In the genomic region with DNA sequence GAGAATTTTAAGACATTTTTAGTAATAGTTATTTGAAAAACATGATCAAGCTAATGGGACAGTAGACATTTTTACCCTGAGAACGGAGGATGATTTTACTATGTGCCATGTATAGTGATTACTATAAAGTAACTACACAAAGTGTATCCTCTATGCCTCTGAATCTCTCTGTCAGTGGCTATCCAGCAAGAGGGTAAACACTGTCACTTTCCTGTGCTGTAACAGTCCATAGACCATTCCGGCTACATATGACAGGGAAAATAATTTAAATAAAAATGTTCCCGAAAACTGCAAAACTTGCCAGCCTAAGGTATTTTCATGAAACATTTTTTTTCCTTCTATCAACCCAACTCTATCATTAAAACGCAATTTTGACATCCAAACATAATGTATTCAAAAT, we compare ENCODE assay signal across 1 cellular context.
A peak's percentile ranks its signal among the peaks of the same experiment; 100 is the strongest.
TF ChIP-seq lines count a peak whose summit lies in the region.

No MANE protein-coding gene starts in this region.

TF ChIP-seq in HepG2, 621 proteins besides CTCF, POLR2A, EP300 and RAD21 (continued from another document and continues in another):
- TF ChIP-seq CBX5 (CRISPR knock-in tag; IDR thresholded peaks at IDR 0.05; ENCODE audit: borderline replicate concordance) (no peak), HNF4G (IDR thresholded peaks at IDR 0.05; ENCODE audit: borderline replicate concordance, low read depth, low read length) (no peak), HNF4G (CRISPR knock-in tag; IDR thresholded peaks at IDR 0.05; ENCODE audit: borderline replicate concordance, low read depth) (no peak), SYNCRIP (IDR thresholded peaks at IDR 0.05; ENCODE audit: insufficient read depth, low read depth, low read length) (no peak), ASH2L (IDR thresholded peaks at IDR 0.05; ENCODE audit: insufficient read length, low read depth, low read length) (no peak), NFIC (IDR thresholded peaks at IDR 0.05; ENCODE audit: low read length) (no peak), THAP11 (CRISPR knock-in tag; IDR thresholded peaks at IDR 0.05) (no peak), ZNF275 (CRISPR knock-in tag; IDR thresholded peaks at IDR 0.05; ENCODE audit: borderline replicate concordance) (no peak), ZNF550 (CRISPR knock-in tag; IDR thresholded peaks at IDR 0.05; ENCODE audit: borderline replicate concordance) (no peak), GATA4 (IDR thresholded peaks at IDR 0.05; ENCODE audit: borderline replicate concordance, low read depth) (no peak), FUBP1 (CRISPR knock-in tag; IDR thresholded peaks at IDR 0.05; ENCODE audit: borderline replicate concordance) (no peak), HOMEZ (CRISPR knock-in tag; IDR thresholded peaks at IDR 0.05; ENCODE audit: low read depth) (peak; percentile 79; the same call in 1 of the 2 replicates), SNAPC2 (CRISPR knock-in tag; IDR thresholded peaks at IDR 0.05) (no peak), ARNT2 (CRISPR knock-in tag; IDR thresholded peaks at IDR 0.05; ENCODE audit: low read depth) (no peak), ZNF484 (CRISPR knock-in tag; IDR thresholded peaks at IDR 0.05; ENCODE audit: borderline replicate concordance, low read depth) (no peak), ZNF644 (CRISPR knock-in tag; IDR thresholded peaks at IDR 0.05; ENCODE audit: low read depth) (no peak), ZNF720 (CRISPR knock-in tag; IDR thresholded peaks at IDR 0.05) (no peak), CCAR2 (optimal IDR thresholded peaks at IDR 0.05; ENCODE audit: low read depth, low read length) (no peak), FOXA3 (CRISPR knock-in tag; IDR thresholded peaks at IDR 0.05) (peak; percentile 73), HOXA9 (CRISPR knock-in tag; IDR thresholded peaks at IDR 0.05; ENCODE audit: borderline replicate concordance) (no peak), ZBTB43 (CRISPR knock-in tag; conservative IDR thresholded peaks at IDR 0.05) (no peak), PREB (CRISPR knock-in tag; IDR thresholded peaks at IDR 0.05) (no peak), PRPF4 (IDR thresholded peaks at IDR 0.05; ENCODE audit: low read depth, low read length, poor library complexity, severe bottlenecking) (no peak), MAFF (IDR thresholded peaks at IDR 0.05; ENCODE audit: low read depth, low read length) (no peak), ELF3 (CRISPR knock-in tag; IDR thresholded peaks at IDR 0.05) (0 out of 2 replicates have a peak, but pooled peaks have one; percentile 20), ARID4A (CRISPR knock-in tag; IDR thresholded peaks at IDR 0.05; ENCODE audit: borderline replicate concordance) (no peak), NFYB (CRISPR knock-in tag; IDR thresholded peaks at IDR 0.05) (no peak), ISX (CRISPR knock-in tag; conservative IDR thresholded peaks at IDR 0.05) (no peak), SOX13 (IDR thresholded peaks at IDR 0.05) (no peak), SOX13 (CRISPR knock-in tag; conservative IDR thresholded peaks at IDR 0.05 in 1 of 2, IDR thresholded peaks at IDR 0.05 in 1 of 2) (no peak), SIN3A (IDR thresholded peaks at IDR 0.05; ENCODE audit: borderline replicate concordance, low read depth, low read length) (no peak), HNRNPH1 (optimal IDR thresholded peaks at IDR 0.05; ENCODE audit: low read depth, low read length) (no peak), HNF4A (CRISPR knock-in tag; IDR thresholded peaks at IDR 0.05) (peak; percentile 69), NRL (CRISPR knock-in tag; IDR thresholded peaks at IDR 0.05; ENCODE audit: borderline replicate concordance) (no peak), DRAP1 (CRISPR knock-in tag; IDR thresholded peaks at IDR 0.05) (no peak), ZNF180 (CRISPR knock-in tag; IDR thresholded peaks at IDR 0.05; ENCODE audit: borderline replicate concordance, low read depth) (no peak), NR2C2 (CRISPR knock-in tag; IDR thresholded peaks at IDR 0.05; ENCODE audit: borderline replicate concordance) (no peak), ZNF557 (CRISPR knock-in tag; IDR thresholded peaks at IDR 0.05) (no peak)
- TF ChIP-seq, protein P1, sequence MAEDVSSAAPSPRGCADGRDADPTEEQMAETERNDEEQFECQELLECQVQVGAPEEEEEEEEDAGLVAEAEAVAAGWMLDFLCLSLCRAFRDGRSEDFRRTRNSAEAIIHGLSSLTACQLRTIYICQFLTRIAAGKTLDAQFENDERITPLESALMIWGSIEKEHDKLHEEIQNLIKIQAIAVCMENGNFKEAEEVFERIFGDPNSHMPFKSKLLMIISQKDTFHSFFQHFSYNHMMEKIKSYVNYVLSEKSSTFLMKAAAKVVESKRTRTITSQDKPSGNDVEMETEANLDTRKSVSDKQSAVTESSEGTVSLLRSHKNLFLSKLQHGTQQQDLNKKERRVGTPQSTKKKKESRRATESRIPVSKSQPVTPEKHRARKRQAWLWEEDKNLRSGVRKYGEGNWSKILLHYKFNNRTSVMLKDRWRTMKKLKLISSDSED (CRISPR knock-in tag; IDR thresholded peaks at IDR 0.05): no peak
- TF ChIP-seq, protein P2, sequence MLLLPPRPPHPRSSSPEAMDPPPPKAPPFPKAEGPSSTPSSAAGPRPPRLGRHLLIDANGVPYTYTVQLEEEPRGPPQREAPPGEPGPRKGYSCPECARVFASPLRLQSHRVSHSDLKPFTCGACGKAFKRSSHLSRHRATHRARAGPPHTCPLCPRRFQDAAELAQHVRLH (CRISPR knock-in tag; IDR thresholded peaks at IDR 0.05; ENCODE audit: borderline replicate concordance, low read depth): no peak
- TF ChIP-seq, protein P3, sequence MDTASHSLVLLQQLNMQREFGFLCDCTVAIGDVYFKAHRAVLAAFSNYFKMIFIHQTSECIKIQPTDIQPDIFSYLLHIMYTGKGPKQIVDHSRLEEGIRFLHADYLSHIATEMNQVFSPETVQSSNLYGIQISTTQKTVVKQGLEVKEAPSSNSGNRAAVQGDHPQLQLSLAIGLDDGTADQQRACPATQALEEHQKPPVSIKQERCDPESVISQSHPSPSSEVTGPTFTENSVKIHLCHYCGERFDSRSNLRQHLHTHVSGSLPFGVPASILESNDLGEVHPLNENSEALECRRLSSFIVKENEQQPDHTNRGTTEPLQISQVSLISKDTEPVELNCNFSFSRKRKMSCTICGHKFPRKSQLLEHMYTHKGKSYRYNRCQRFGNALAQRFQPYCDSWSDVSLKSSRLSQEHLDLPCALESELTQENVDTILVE (CRISPR knock-in tag; IDR thresholded peaks at IDR 0.05): no peak
- TF ChIP-seq, protein P4, sequence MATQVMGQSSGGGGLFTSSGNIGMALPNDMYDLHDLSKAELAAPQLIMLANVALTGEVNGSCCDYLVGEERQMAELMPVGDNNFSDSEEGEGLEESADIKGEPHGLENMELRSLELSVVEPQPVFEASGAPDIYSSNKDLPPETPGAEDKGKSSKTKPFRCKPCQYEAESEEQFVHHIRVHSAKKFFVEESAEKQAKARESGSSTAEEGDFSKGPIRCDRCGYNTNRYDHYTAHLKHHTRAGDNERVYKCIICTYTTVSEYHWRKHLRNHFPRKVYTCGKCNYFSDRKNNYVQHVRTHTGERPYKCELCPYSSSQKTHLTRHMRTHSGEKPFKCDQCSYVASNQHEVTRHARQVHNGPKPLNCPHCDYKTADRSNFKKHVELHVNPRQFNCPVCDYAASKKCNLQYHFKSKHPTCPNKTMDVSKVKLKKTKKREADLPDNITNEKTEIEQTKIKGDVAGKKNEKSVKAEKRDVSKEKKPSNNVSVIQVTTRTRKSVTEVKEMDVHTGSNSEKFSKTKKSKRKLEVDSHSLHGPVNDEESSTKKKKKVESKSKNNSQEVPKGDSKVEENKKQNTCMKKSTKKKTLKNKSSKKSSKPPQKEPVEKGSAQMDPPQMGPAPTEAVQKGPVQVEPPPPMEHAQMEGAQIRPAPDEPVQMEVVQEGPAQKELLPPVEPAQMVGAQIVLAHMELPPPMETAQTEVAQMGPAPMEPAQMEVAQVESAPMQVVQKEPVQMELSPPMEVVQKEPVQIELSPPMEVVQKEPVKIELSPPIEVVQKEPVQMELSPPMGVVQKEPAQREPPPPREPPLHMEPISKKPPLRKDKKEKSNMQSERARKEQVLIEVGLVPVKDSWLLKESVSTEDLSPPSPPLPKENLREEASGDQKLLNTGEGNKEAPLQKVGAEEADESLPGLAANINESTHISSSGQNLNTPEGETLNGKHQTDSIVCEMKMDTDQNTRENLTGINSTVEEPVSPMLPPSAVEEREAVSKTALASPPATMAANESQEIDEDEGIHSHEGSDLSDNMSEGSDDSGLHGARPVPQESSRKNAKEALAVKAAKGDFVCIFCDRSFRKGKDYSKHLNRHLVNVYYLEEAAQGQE (IDR thresholded peaks at IDR 0.05; ENCODE audit: borderline replicate concordance in 1 of 2, low read depth in 1 of 2, low read length in 2 of 2): 0 out of 4 replicates have a peak, but pooled peaks of 1 of the 2 experiments have one; percentile 16
